13 cellular contexts compared by ENCODE assay signal in the genomic region with DNA sequence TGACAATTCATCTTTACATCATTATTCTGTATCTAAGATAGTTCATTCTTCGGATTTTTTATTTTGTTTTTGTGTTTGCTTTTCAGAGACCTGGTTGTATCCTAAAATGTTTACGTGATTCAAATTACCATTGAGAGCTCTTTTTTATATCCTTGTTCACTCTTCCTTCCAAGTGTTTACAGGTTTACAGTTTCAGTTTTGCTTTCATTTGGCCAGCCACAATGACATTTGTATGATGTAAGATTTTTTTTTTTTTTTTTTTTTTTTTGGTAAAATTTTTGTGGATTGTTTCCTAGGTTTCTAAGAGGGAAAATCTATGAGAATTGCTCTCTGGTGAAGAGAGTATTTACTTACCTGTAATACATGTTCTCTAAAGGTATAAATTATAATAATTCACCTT. TPM values are rescaled to one million over a fixed set of nuclear protein-coding genes. Genes with fewer than 3 reads are reported as not detected.
A peak's percentile ranks its signal among the peaks of the same experiment; 100 is the strongest.
DNase-seq lines count a peak whose midpoint lies in the region; ATAC-seq and TF ChIP-seq lines count a peak whose summit lies in the region.
"Had no signal": no experiment of that assay in that cellular context is flagged by ENCODE, and none has a peak within 500 bp of the region (broad histone marks: within the 10 kb centered on the region; RNA-seq: fewer than 3 reads in every experiment).

No MANE protein-coding gene starts in this region.

- peak overlapping the region; percentile 78 for H3K27ac Mint-ChIP-seq in activated CD4-positive, alpha-beta T cell treated with anti-CD3 and anti-CD28 coated beads, Interleukin-2, amount 10 ng/mL, durations not matched to agents 24 days and 14 days
- H3K27ac Mint-ChIP-seq in T-helper 17 cell = peak overlapping the region; percentile 93

- H3K27me3 ChIP-seq in effector memory CD4-positive, alpha-beta T cell (replicated peaks; ENCODE audit: control insufficient read depth, insufficient read depth, low read length, poor library complexity, severe bottlenecking) = no peaks in the 10 kb centered on the region
- no peaks in the 10 kb centered on the region for H3K27me3 ChIP-seq in osteoblast (ENCODE audit: insufficient read depth, low read length)
- H3K27me3 ChIP-seq: right lobe of liver, upper lobe of left lung had no signal

- no peaks in the 10 kb centered on the region for H3K9me3 ChIP-seq in T-helper 17 cell (ENCODE audit: control insufficient read depth, low read length, poor library complexity, severe bottlenecking)
- no peaks in the 10 kb centered on the region for H3K9me3 ChIP-seq in effector memory CD4-positive, alpha-beta T cell (ENCODE audit: control insufficient read depth, low read length)
- no peaks in the 10 kb centered on the region for H3K9me3 ChIP-seq in osteoblast (ENCODE audit: low read depth, low read length)
- H3K9me3 ChIP-seq: right lobe of liver, upper lobe of left lung had no signal

- H3K4me3 ChIP-seq in effector memory CD4-positive, alpha-beta T cell (ENCODE audit: insufficient read depth, low read depth, low read length, poor library complexity, severe bottlenecking) = no peak overlapping the region
- H3K4me3 ChIP-seq in osteoblast (ENCODE audit: insufficient read depth, low read length) = no peak overlapping the region
- H3K4me3 ChIP-seq: right lobe of liver, upper lobe of left lung had no signal

- H3K36me3 Mint-ChIP-seq in activated CD4-positive, alpha-beta T cell treated with anti-CD3 and anti-CD28 coated beads, Interleukin-2, amount 10 ng/mL, durations not matched to agents 24 days and 14 days (ENCODE audit: low read depth) = peaks cover 54% of the 10 kb centered on the region
- H3K36me3 Mint-ChIP-seq in T-helper 17 cell (ENCODE audit: low read depth) = peaks cover 9% of the 10 kb centered on the region

- no peaks in the 10 kb centered on the region for H3K9me3 Mint-ChIP-seq in activated CD4-positive, alpha-beta T cell treated with anti-CD3 and anti-CD28 coated beads, Interleukin-2, amount 10 ng/mL, durations not matched to agents 24 days and 14 days

- intact Hi-C loops in activated CD4-positive, alpha-beta T cell treated with anti-CD3 and anti-CD28 coated beads, Interleukin-2, amount 10 ng/mL, durations not matched to agents 24 days and 14 days (cut with micrococcal nuclease) = loop anchor here (1.0 kb wide), 1 partner anchor 54 kb away; no protein-coding TSS in a partner anchor

- no peaks in the 10 kb centered on the region for H3K27me3 Mint-ChIP-seq in activated CD4-positive, alpha-beta T cell treated with anti-CD3 and anti-CD28 coated beads, Interleukin-2, amount 10 ng/mL, durations not matched to agents 24 days and 14 days
- H3K27me3 Mint-ChIP-seq in T-helper 17 cell = no peaks in the 10 kb centered on the region

- H3K27ac ChIP-seq in effector memory CD4-positive, alpha-beta T cell (ENCODE audit: insufficient read depth, low read length, poor library complexity, severe bottlenecking) = peak overlapping the region; percentile 24
- H3K27ac ChIP-seq in osteoblast (ENCODE audit: low read depth, low read length) = peak overlapping the region; percentile 43
- H3K27ac ChIP-seq: right lobe of liver had no signal

- TF ChIP-seq CTCF in osteoblast (IDR thresholded peaks at IDR 0.05; ENCODE audit: extremely low read depth, low read depth, low read length) = no peak

- H3K4me1 ChIP-seq in effector memory CD4-positive, alpha-beta T cell (ENCODE audit: control insufficient read depth, insufficient read depth, low read length, poor library complexity, severe bottlenecking) = no peaks in the 10 kb centered on the region
- no peaks in the 10 kb centered on the region for H3K4me1 ChIP-seq in osteoblast (ENCODE audit: insufficient read depth, low read length)
- H3K4me1 ChIP-seq: right lobe of liver had no signal

- DNase-seq in activated CD4-positive, alpha-beta T cell treated with anti-CD3 and anti-CD28 coated beads, Interleukin-2, amount 10 ng/mL, durations not matched to agents 24 days and 14 days = no peak
- DNase-seq in activated CD4-positive, alpha-beta T cell treated with anti-CD3 and anti-CD28 coated beads, Interleukin-2, amount 50 U/mL, for 4 hours = no peak
- no peak for DNase-seq in T-helper 17 cell
- no peak for DNase-seq in effector memory CD4-positive, alpha-beta T cell
- DNase-seq in osteoblast (ENCODE audit: insufficient read length, low spot score, missing footprints) = no peak
- DNase-seq in NCI-H748 treated with DMSO at 0.1 percent for 48 hours (lab: John Stamatoyannopoulos, UW) = no peak
- no peak for DNase-seq in NCI-H146 (lab: John Stamatoyannopoulos, UW)
- DNase-seq: amniotic stem cell, NCI-H1105, NCI-H774, right lobe of liver, upper lobe of left lung had no signal

- no peak overlapping the region for H3K4me2 ChIP-seq in osteoblast (ENCODE audit: insufficient read depth, low read length)

- H2AFZ ChIP-seq in osteoblast (ENCODE audit: low read length) = no peak overlapping the region

- peaks cover 57% of the 10 kb centered on the region for H3K79me2 ChIP-seq in osteoblast (ENCODE audit: insufficient read depth, low read length)

- H3K4me3 Mint-ChIP-seq in activated CD4-positive, alpha-beta T cell treated with anti-CD3 and anti-CD28 coated beads, Interleukin-2, amount 10 ng/mL, durations not matched to agents 24 days and 14 days = peak overlapping the region; percentile 48
- H3K4me3 Mint-ChIP-seq in T-helper 17 cell = peak overlapping the region; percentile 52

- peaks cover 45% of the 10 kb centered on the region for H3K36me3 ChIP-seq in effector memory CD4-positive, alpha-beta T cell (ENCODE audit: control insufficient read depth, insufficient read depth, low read length)
- H3K36me3 ChIP-seq in osteoblast (ENCODE audit: insufficient read depth, low read length) = peaks cover 90% of the 10 kb centered on the region

- H3K4me1 Mint-ChIP-seq in activated CD4-positive, alpha-beta T cell treated with anti-CD3 and anti-CD28 coated beads, Interleukin-2, amount 10 ng/mL, durations not matched to agents 24 days and 14 days = peaks cover 27% of the 10 kb centered on the region
- peaks cover 16% of the 10 kb centered on the region for H3K4me1 Mint-ChIP-seq in T-helper 17 cell

- ATAC-seq in T-helper 17 cell = peak; percentile 52
- ATAC-seq in GM21447 (IDR thresholded peaks at IDR 0.05; ENCODE audit: unreplicated experiment) = no peak

- H4K20me1 ChIP-seq in osteoblast (ENCODE audit: insufficient read depth, low read length) = peaks cover 2% of the 10 kb centered on the region

RNA-seq across cellular contexts. Expression of gene SETD5, which starts 55.0 kb away (rescaled TPM):
- total RNA-seq in activated CD4-positive, alpha-beta T cell treated with anti-CD3 and anti-CD28 coated beads, Interleukin-2, amount 10 ng/mL, durations not matched to agents 24 days and 14 days = 152 and 164 TPM in 2 replicates
- total RNA-seq in T-helper 17 cell = 100 to 1,000 TPM; 103 to 105 TPM
- 103 and 106 TPM in 2 replicates for total RNA-seq in osteoblast
